In genomic region chr10:45118929-45119328, GRCh38 we compare ENCODE assay signal across 33 cellular contexts.
A peak's percentile ranks its signal among the peaks of the same experiment; 100 is the strongest.
DNase-seq lines count a peak whose midpoint lies in the region; ATAC-seq, FAIRE-seq and TF ChIP-seq lines count a peak whose summit lies in the region.
"Had no signal": no experiment of that assay in that cellular context is flagged by ENCODE, and none has a peak within 500 bp of the region (broad histone marks: within the 10 kb centered on the region; RNA-seq: fewer than 3 reads in every experiment).

No MANE protein-coding gene starts in this region.

- H3K4me2 ChIP-seq in K562 (ENCODE audit: insufficient read depth, low read length) (no peak overlapping the region), osteoblast (ENCODE audit: insufficient read depth, low read length) (no peak overlapping the region)
- H3K4me2 ChIP-seq: A549; BLaER1; BLaER1 treated with 17β-estradiol and CSF1 and Interleukin-3, amounts not matched to agents 10 nM and 100 nM had no signal

- H2AFZ ChIP-seq in K562 (ENCODE audit: low read depth, low read length): no peak overlapping the region
- H2AFZ ChIP-seq in osteoblast (ENCODE audit: low read length): no peak overlapping the region

- H3K36me3 ChIP-seq in K562 (ENCODE audit: control insufficient read depth, insufficient read depth, low read length) (no peaks in the 10 kb centered on the region), osteoblast (ENCODE audit: insufficient read depth, low read length) (no peaks in the 10 kb centered on the region), thyroid gland (no peaks in the 10 kb centered on the region)
- H3K36me3 ChIP-seq: BE2C; BLaER1; BLaER1 treated with 17β-estradiol and CSF1 and Interleukin-3, amounts not matched to agents 10 nM and 100 nM had no signal

- TF ChIP-seq EP300 in K562 (IDR thresholded peaks at IDR 0.05; ENCODE audit: low read length): no peak

- H3K36me3 Mint-ChIP-seq in activated naive CD8-positive, alpha-beta T cell treated with anti-CD3 and anti-CD28 coated beads for 36 hours: no peaks in the 10 kb centered on the region
- H3K36me3 Mint-ChIP-seq: CD14-positive monocyte; CD4-positive, alpha-beta memory T cell; CD4-positive, CD25-positive, alpha-beta regulatory T cell; CD8-positive, alpha-beta memory T cell; CD8-positive, alpha-beta T cell had no signal

- intact Hi-C loops in K562 (cut with micrococcal nuclease) (no loop called here), thyroid gland (cut with DNase I) (no loop called here)

- POLR2A ChIA-PET in K562 (lab: Yijun Ruan, JAX): interaction anchor here (0.6 kb wide), 1 partner anchor 24 kb away, joined by 3 read pairs; no protein-coding TSS in a partner anchor

- ATAC-seq in K562: no peak
- ATAC-seq: A549; CD8-positive, alpha-beta T cell had no signal

- no peak for TF ChIP-seq RAD21 in K562 (CRISPR knock-in tag; conservative IDR thresholded peaks at IDR 0.05 in 1 of 2, IDR thresholded peaks at IDR 0.05 in 1 of 2)

- H3K27me3 ChIP-seq in K562 (ENCODE audit: control insufficient read depth in 2 of 2, insufficient read depth in 2 of 2, low read length in 2 of 2) (peaks cover 16 to 20% of the 10 kb centered on the region in 2 experiments; a peak in 4 of 5 replicates), osteoblast (ENCODE audit: insufficient read depth, low read length) (no peaks in the 10 kb centered on the region), thyroid gland (no peaks in the 10 kb centered on the region)
- H3K27me3 ChIP-seq: BE2C; BLaER1; BLaER1 treated with 17β-estradiol and CSF1 and Interleukin-3, amounts not matched to agents 10 nM and 100 nM had no signal

- H3K79me2 ChIP-seq in K562 (ENCODE audit: control insufficient read depth, insufficient read depth, low read length): no peaks in the 10 kb centered on the region
- no peaks in the 10 kb centered on the region for H3K79me2 ChIP-seq in osteoblast (ENCODE audit: insufficient read depth, low read length)

- in situ Hi-C loops in K562 (cut with MboI): no loop called here

- H4K20me1 ChIP-seq in K562 (replicated peaks; ENCODE audit: control insufficient read depth, insufficient read depth, low read length) (no peaks in the 10 kb centered on the region), osteoblast (ENCODE audit: insufficient read depth, low read length) (no peaks in the 10 kb centered on the region)
- H4K20me1 ChIP-seq: BLaER1; BLaER1 treated with 17β-estradiol and CSF1 and Interleukin-3, amounts not matched to agents 10 nM and 100 nM had no signal

- 0% methylated on average over 3 of the region's 3 CpGs for WGBS in K562 (ENCODE audit: insufficient coverage, low coverage, missing lambda C conversion rate)
- WGBS in thyroid gland, 2 donors: 65 to 75% methylated on average over 3 of the region's 3 CpGs

- peaks cover 10% of the 10 kb centered on the region for H3K27me3 Mint-ChIP-seq in activated naive CD8-positive, alpha-beta T cell treated with anti-CD3 and anti-CD28 coated beads for 36 hours
- H3K27me3 Mint-ChIP-seq: CD4-positive, alpha-beta T cell; CD4-positive, CD25-positive, alpha-beta regulatory T cell had no signal

- H3K27ac ChIP-seq in K562 (ENCODE audit: extremely low read depth, low read depth, low read length) (no peak overlapping the region), osteoblast (ENCODE audit: low read depth, low read length) (no peak overlapping the region), thyroid gland (no peak overlapping the region)
- H3K27ac ChIP-seq: 22Rv1; A549; BLaER1; BLaER1 treated with 17β-estradiol and CSF1 and Interleukin-3, amounts not matched to agents 10 nM and 100 nM; C4-2B had no signal

- H3K27ac Mint-ChIP-seq in activated naive CD8-positive, alpha-beta T cell treated with anti-CD3 and anti-CD28 coated beads for 36 hours: no peak overlapping the region
- H3K27ac Mint-ChIP-seq: B cell; CD14-positive monocyte; CD4-positive, alpha-beta memory T cell; CD4-positive, alpha-beta T cell; CD4-positive, CD25-positive, alpha-beta regulatory T cell; CD8-positive, alpha-beta memory T cell; CD8-positive, alpha-beta T cell had no signal

- no peak for TF ChIP-seq POLR2A in K562 (conservative IDR thresholded peaks at IDR 0.05)
- no peak for TF ChIP-seq POLR2A in thyroid gland (IDR thresholded peaks at IDR 0.05)

- no peak overlapping the region for H3K4me3 ChIP-seq in K562
- no peak overlapping the region for H3K4me3 ChIP-seq in osteoblast (ENCODE audit: insufficient read depth, low read length)
- H3K4me3 ChIP-seq in thyroid gland (replicated peaks in 1 of 3): no peak overlapping the region
- H3K4me3 ChIP-seq: A549; BLaER1; BLaER1 treated with 17β-estradiol and CSF1 and Interleukin-3, amounts not matched to agents 10 nM and 100 nM had no signal

- no peak overlapping the region for H3K4me3 Mint-ChIP-seq in activated naive CD8-positive, alpha-beta T cell treated with anti-CD3 and anti-CD28 coated beads for 36 hours
- H3K4me3 Mint-ChIP-seq: B cell; CD14-positive monocyte; CD4-positive, alpha-beta memory T cell; CD4-positive, alpha-beta T cell; CD4-positive, CD25-positive, alpha-beta regulatory T cell; CD8-positive, alpha-beta memory T cell; CD8-positive, alpha-beta T cell had no signal

- H3K9me3 Mint-ChIP-seq in activated naive CD8-positive, alpha-beta T cell treated with anti-CD3 and anti-CD28 coated beads for 36 hours: no peaks in the 10 kb centered on the region
- H3K9me3 Mint-ChIP-seq: CD14-positive monocyte; CD4-positive, alpha-beta memory T cell; CD4-positive, alpha-beta T cell; CD8-positive, alpha-beta memory T cell; CD8-positive, alpha-beta T cell had no signal

- H3K9me1 ChIP-seq in K562 (ENCODE audit: control insufficient read depth, insufficient read depth, low read length): no peaks in the 10 kb centered on the region

- TF ChIP-seq CTCF in K562 (IDR thresholded peaks at IDR 0.05 in 2 of 3, conservative IDR thresholded peaks at IDR 0.05 in 1 of 3; ENCODE audit: insufficient read depth in 2 of 3, low read depth in 1 of 3, low read length in 3 of 3): no peak
- TF ChIP-seq CTCF in osteoblast (IDR thresholded peaks at IDR 0.05; ENCODE audit: extremely low read depth, low read depth, low read length): no peak
- no peak for TF ChIP-seq CTCF in thyroid gland (IDR thresholded peaks at IDR 0.05)

- H3K9ac ChIP-seq in K562 (ENCODE audit: insufficient read depth in 1 of 2, low read depth in 2 of 2, low read length in 2 of 2): no peak overlapping the region
- H3K9ac ChIP-seq: BLaER1; BLaER1 treated with 17β-estradiol and CSF1 and Interleukin-3, amounts not matched to agents 10 nM and 100 nM had no signal

- CTCF ChIA-PET in K562 (lab: Yijun Ruan, JAX; ENCODE audit: low intra/inter-chr PET ratio): no interaction called here

- H3K9me3 ChIP-seq in K562 (replicated peaks; ENCODE audit: control insufficient read depth, insufficient read depth, low read depth, low read length): no peaks in the 10 kb centered on the region
- no peaks in the 10 kb centered on the region for H3K9me3 ChIP-seq in osteoblast (ENCODE audit: low read depth, low read length)
- no peaks in the 10 kb centered on the region for H3K9me3 ChIP-seq in thyroid gland
- H3K9me3 ChIP-seq: A549; BE2C; BLaER1; BLaER1 treated with 17β-estradiol and CSF1 and Interleukin-3, amounts not matched to agents 10 nM and 100 nM; Caco-2 had no signal

- H3K4me1 Mint-ChIP-seq in activated naive CD8-positive, alpha-beta T cell treated with anti-CD3 and anti-CD28 coated beads for 36 hours: no peaks in the 10 kb centered on the region
- H3K4me1 Mint-ChIP-seq: B cell; CD14-positive monocyte; CD4-positive, alpha-beta memory T cell; CD4-positive, CD25-positive, alpha-beta regulatory T cell had no signal

- no TSS peak for BruUV-seq in K562 (replicated peaks; lab: Mats Ljungman, UMichigan)

- FAIRE-seq in K562 (lab: Jason Lieb, UNC): no peak
- FAIRE-seq: A204.1, A549, D721Med had no signal

- no peak for DNase-seq in K562 (ENCODE audit: extremely low read depth in 1 of 4, low spot score in 3 of 4)
- peak; percentile 17 for DNase-seq in osteoblast (ENCODE audit: insufficient read length, low spot score, missing footprints)
- no peak for DNase-seq in thyroid gland
- DNase-seq in activated naive CD8-positive, alpha-beta T cell treated with anti-CD3 and anti-CD28 coated beads for 36 hours: no peak
- DNase-seq: 8988T; ACHN; AML-193; BE2C; C1 segment of cervical spinal cord; Caco-2; Calu3; CD4-positive, alpha-beta memory T cell; CD4-positive, alpha-beta T cell; CD4-positive, CD25-positive, alpha-beta regulatory T cell; CD8-positive, alpha-beta memory T cell; CD8-positive, alpha-beta T cell; COR-L47; DMS 273 treated with DMSO at 0.1 percent for 48 hours; DMS153; DMS53; DMS79; DMS79 treated with DMSO at 0.1 percent for 48 hours; DND-41; EL had no signal

- H3K4me1 ChIP-seq in K562 (replicated peaks in 1 of 2; ENCODE audit: control insufficient read depth in 2 of 2, insufficient read depth in 2 of 2, low read length in 2 of 2) (no peaks in the 10 kb centered on the region), osteoblast (ENCODE audit: insufficient read depth, low read length) (no peaks in the 10 kb centered on the region), thyroid gland (no peaks in the 10 kb centered on the region)
- H3K4me1 ChIP-seq: A549; BE2C; BLaER1; BLaER1 treated with 17β-estradiol and CSF1 and Interleukin-3, amounts not matched to agents 10 nM and 100 nM; Caco-2 had no signal

TF ChIP-seq in K562, 482 proteins besides CTCF, POLR2A, EP300 and RAD21:
- peak; percentile 70 for TF ChIP-seq NR2C1 (IDR thresholded peaks at IDR 0.05)
- TF ChIP-seq NR2C1 (tag; IDR thresholded peaks at IDR 0.05): peak; percentile 60
- no peak for TF ChIP-seq SNIP1 (IDR thresholded peaks at IDR 0.05; ENCODE audit: low read depth)
- TF ChIP-seq RBM25 (IDR thresholded peaks at IDR 0.05; ENCODE audit: low read depth, low read length, severe bottlenecking): peak; percentile 43
